31 cellular contexts compared by ENCODE assay signal in genomic region chr4:102454981-102455690, GRCh38.
"Had no signal": no experiment of that assay in that cellular context is flagged by ENCODE, and none has a peak within 500 bp of the region (broad histone marks: within the 10 kb centered on the region; RNA-seq: fewer than 3 reads in every experiment).

No MANE protein-coding gene starts in this region.

- H3K36me3 Mint-ChIP-seq: type B pancreatic cell had no signal

- H3K27ac Mint-ChIP-seq: activated CD4-positive, alpha-beta memory T cell treated with anti-CD3 and anti-CD28 coated beads, Interleukin-2, amount 10 ng/mL, durations not matched to agents 7 days and 5 days; activated CD4-positive, alpha-beta T cell treated with anti-CD3 and anti-CD28 coated beads, Interleukin-2, amount 10 ng/mL, durations not matched to agents 24 days and 14 days; activated naive CD8-positive, alpha-beta T cell treated with anti-CD3 and anti-CD28 coated beads, Interleukin-2, amount 50 U/mL, for 24 hours; activated T-cell treated with anti-CD3 and anti-CD28 coated beads, Interleukin-2, amount 50 U/mL, for 24 hours; activated T-helper 17 cell treated with anti-CD3 and anti-CD28 coated beads, Interleukin-2, amount 50 U/mL, for 72 hours; dendritic cell treated with granulocyte-macrophage colony-stimulating factor and Interleukin-4, amounts not matched to agents 40 ng/mL and 50 ng/mL, for 4 days; endodermal cell; T-helper 1 cell treated with Interleukin-12 subunit alpha and Interleukin-12 subunit beta and Interleukin-4 antibody, amounts not matched to agents 30 μg/mL and 1 μg/mL, for 36 hours; type B pancreatic cell had no signal

- H3K4me1 Mint-ChIP-seq: activated T-helper 17 cell treated with anti-CD3 and anti-CD28 coated beads, Interleukin-2, amount 50 U/mL, for 72 hours; endodermal cell had no signal

- DNase-seq: activated CD4-positive, alpha-beta memory T cell treated with anti-CD3 and anti-CD28 coated beads, Interleukin-2, amount 10 ng/mL, durations not matched to agents 7 days and 5 days; activated CD4-positive, alpha-beta T cell treated with anti-CD3 and anti-CD28 coated beads, Interleukin-2, amount 10 ng/mL, durations not matched to agents 24 days and 14 days; activated CD8-positive, alpha-beta memory T cell treated with anti-CD3 and anti-CD28 coated beads, Interleukin-2, amount 50 U/mL, for 48 hours; activated gamma-delta T cell treated with Interleukin-2 at 50 U/mL for 16 hours; activated naive CD4-positive, alpha-beta T cell treated with anti-CD3 and anti-CD28 coated beads, Interleukin-2, amount 50 U/mL, for 16 hours; activated naive CD8-positive, alpha-beta T cell treated with anti-CD3 and anti-CD28 coated beads, Interleukin-2, amount 50 U/mL, for 24 hours; activated T-cell treated with anti-CD3 and anti-CD28 coated beads, Interleukin-2, amount 50 U/mL, for 24 hours; amygdala; central memory CD4-positive, alpha-beta T cell; endodermal cell; foreskin melanocyte; heart right ventricle; left ventricle myocardium superior; naive B cell; nucleus accumbens; pancreas; spleen; stimulated activated naive CD4-positive, alpha-beta T cell treated with Interleukin-2 at 50 U/mL for 16 hours; T-helper 9 cell; testis; uterus had no signal

- H3K4me3 Mint-ChIP-seq: activated CD4-positive, alpha-beta memory T cell treated with anti-CD3 and anti-CD28 coated beads, Interleukin-2, amount 10 ng/mL, durations not matched to agents 7 days and 5 days; activated CD4-positive, alpha-beta T cell treated with anti-CD3 and anti-CD28 coated beads, Interleukin-2, amount 10 ng/mL, durations not matched to agents 24 days and 14 days; activated naive CD8-positive, alpha-beta T cell treated with anti-CD3 and anti-CD28 coated beads, Interleukin-2, amount 50 U/mL, for 24 hours; activated T-cell treated with anti-CD3 and anti-CD28 coated beads, Interleukin-2, amount 50 U/mL, for 24 hours; activated T-helper 17 cell treated with anti-CD3 and anti-CD28 coated beads, Interleukin-2, amount 50 U/mL, for 72 hours; dendritic cell treated with granulocyte-macrophage colony-stimulating factor and Interleukin-4, amounts not matched to agents 40 ng/mL and 50 ng/mL, for 4 days; endodermal cell; T-helper 1 cell treated with Interleukin-12 subunit alpha and Interleukin-12 subunit beta and Interleukin-4 antibody, amounts not matched to agents 30 μg/mL and 1 μg/mL, for 36 hours; type B pancreatic cell had no signal

- H3K4me3 ChIP-seq: breast epithelium, heart right ventricle, pancreas, prostate gland, spleen, testis, uterus had no signal

- H3K27me3 Mint-ChIP-seq: activated naive CD8-positive, alpha-beta T cell treated with anti-CD3 and anti-CD28 coated beads, Interleukin-2, amount 50 U/mL, for 24 hours; activated T-cell treated with anti-CD3 and anti-CD28 coated beads, Interleukin-2, amount 50 U/mL, for 24 hours; activated T-helper 17 cell treated with anti-CD3 and anti-CD28 coated beads, Interleukin-2, amount 50 U/mL, for 72 hours; dendritic cell treated with granulocyte-macrophage colony-stimulating factor and Interleukin-4, amounts not matched to agents 40 ng/mL and 50 ng/mL, for 4 days had no signal

- H3K4me1 ChIP-seq: breast epithelium, heart right ventricle, pancreas, prostate gland, spleen, testis, uterus had no signal

- FAIRE-seq: pancreas, TTC549 had no signal

- H3K27me3 ChIP-seq: breast epithelium, pancreas, spleen, testis, uterus had no signal

- H3K9me3 ChIP-seq: pancreas, prostate gland, testis, uterus had no signal

- H3K36me3 ChIP-seq: breast epithelium, heart right ventricle, pancreas, prostate gland, spleen, uterus had no signal

- ATAC-seq: activated CD4-positive, CD25-positive, alpha-beta regulatory T cell treated with anti-CD3 and anti-CD28 coated beads, Interleukin-2, amount 50 U/mL, for 24 hours; activated naive CD8-positive, alpha-beta T cell treated with anti-CD3 and anti-CD28 coated beads, Interleukin-2, amount 50 U/mL, for 24 hours; activated T-helper 17 cell treated with anti-CD3 and anti-CD28 coated beads, Interleukin-2, amount 50 U/mL, for 72 hours; esophagus mucosa; heart right ventricle; left ventricle myocardium superior; pancreas had no signal

- H3K27ac ChIP-seq: breast epithelium, heart right ventricle, pancreas, prostate gland, spleen, testis, uterus, VCaP had no signal
